In the genomic region with DNA sequence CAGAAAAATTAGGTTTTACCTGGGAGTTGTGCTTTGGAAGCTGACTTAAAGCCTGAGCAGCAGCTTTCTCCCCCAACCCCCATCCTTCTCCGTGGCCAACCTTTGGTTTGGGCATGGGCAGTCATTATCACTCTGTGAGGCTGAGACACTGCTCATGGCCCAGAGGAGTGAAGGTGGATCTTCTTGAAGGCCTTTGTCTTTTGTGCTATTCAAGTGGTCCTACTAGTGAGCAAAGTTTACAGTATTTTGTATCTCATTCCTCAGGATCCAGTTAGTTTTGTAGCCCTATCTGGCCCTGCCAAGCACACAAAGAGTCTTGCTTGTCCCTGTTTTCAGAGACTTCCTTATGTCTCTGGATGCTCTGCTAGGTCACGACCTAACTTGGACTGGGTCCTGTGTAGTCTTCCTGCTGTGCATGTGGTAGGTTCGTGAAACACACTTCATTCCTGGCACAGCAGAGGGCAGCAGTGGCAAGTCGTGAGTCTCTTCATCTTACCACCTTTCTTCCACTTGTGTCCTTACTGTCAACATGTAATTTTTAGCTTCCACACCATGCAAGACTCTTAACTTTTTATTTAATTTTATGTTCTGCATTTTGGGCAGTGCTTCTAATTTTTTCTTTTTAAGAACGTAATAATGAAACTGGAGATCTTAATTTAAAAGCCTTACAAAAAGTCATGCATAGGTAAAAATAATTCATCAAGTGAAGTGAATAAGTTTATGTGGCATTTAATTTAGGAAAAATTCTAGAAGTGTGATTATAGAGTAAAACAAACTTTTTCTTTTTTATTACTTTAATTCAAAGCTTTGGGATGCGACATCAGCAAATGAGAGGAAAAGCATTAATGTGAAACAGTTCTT, we compare ENCODE assay signal across 1 cellular context.
TF ChIP-seq lines count a peak whose summit lies in the region.

No MANE protein-coding gene starts in this region.

TF ChIP-seq in IMR-90, 13 proteins besides CTCF, POLR2A, EP300 and RAD21 (continued from another document):
- no peak for TF ChIP-seq ELK1 (IDR thresholded peaks at IDR 0.05; ENCODE audit: borderline replicate concordance, low read depth, low read length)
